In genomic region chr5:175772747-175773533, GRCh38 we compare ENCODE assay signal across 16 cellular contexts.
DNase-seq lines count a peak whose midpoint lies in the region; TF ChIP-seq lines count a peak whose summit lies in the region.
"Had no signal": no experiment of that assay in that cellular context is flagged by ENCODE, and none has a peak within 500 bp of the region (broad histone marks: within the 10 kb centered on the region; RNA-seq: fewer than 3 reads in every experiment).

No MANE protein-coding gene starts in this region.

- H3K4me3 ChIP-seq in ACC112 (ENCODE audit: low read depth, low read length): peak overlapping the region; percentile 60
- H3K4me3 ChIP-seq in HUES6 (ENCODE audit: low read depth, low read length): peak overlapping the region; percentile 57
- H3K4me3 ChIP-seq in iPS-18c (ENCODE audit: insufficient read depth, low read depth, low read length): peak overlapping the region; percentile 42
- no peak overlapping the region for H3K4me3 ChIP-seq in brain microvascular endothelial cell (ENCODE audit: low read depth, low read length)
- no peak overlapping the region for H3K4me3 ChIP-seq in vagina
- H3K4me3 ChIP-seq in ascending aorta: no peak overlapping the region
- H3K4me3 ChIP-seq: prostate gland, thyroid gland had no signal

- in situ Hi-C loops in brain microvascular endothelial cell (cut with HindIII; ENCODE audit: low pct_ligation_motif_present, low sequenced_read_pairs): no loop called here

- H3K79me2 ChIP-seq in ACC112 (ENCODE audit: control insufficient read depth, insufficient read depth, low read length, unreplicated experiment): no peaks in the 10 kb centered on the region

- peaks cover 0 to 10% (median 8%) of the 10 kb centered on the region in 3 donors for H3K27me3 Mint-ChIP-seq in immature natural killer cell (ENCODE audit: low read depth in 3 of 3)

- H3K27me3 ChIP-seq in ACC112 (ENCODE audit: insufficient read depth, low read length): peaks cover 84% of the 10 kb centered on the region
- H3K27me3 ChIP-seq in HUES6 (ENCODE audit: control insufficient read depth, insufficient read depth, low read length): peaks cover 46% of the 10 kb centered on the region
- peaks cover 15% of the 10 kb centered on the region for H3K27me3 ChIP-seq in brain microvascular endothelial cell (replicated peaks)
- no peaks in the 10 kb centered on the region for H3K27me3 ChIP-seq in vagina
- H3K27me3 ChIP-seq in ascending aorta: no peaks in the 10 kb centered on the region

- no peak overlapping the region for H3K27ac Mint-ChIP-seq in immature natural killer cell
- H3K27ac Mint-ChIP-seq: activated CD8-positive, alpha-beta memory T cell treated with anti-CD3 and anti-CD28 coated beads, Interleukin-2, amount 10 ng/mL, durations not matched to agents 7 days and 5 days; activated naive CD4-positive, alpha-beta T cell treated with anti-CD3 and anti-CD28 coated beads, Interleukin-2, amount 50 U/mL, for 72 hours; IgD-negative memory B cell had no signal

- H3K36me3 ChIP-seq in ACC112 (ENCODE audit: insufficient read depth, low read length) (no peaks in the 10 kb centered on the region), HUES6 (ENCODE audit: control insufficient read depth, insufficient read depth, low read length) (no peaks in the 10 kb centered on the region), brain microvascular endothelial cell (replicated peaks) (no peaks in the 10 kb centered on the region), vagina (no peaks in the 10 kb centered on the region), ascending aorta (no peaks in the 10 kb centered on the region)
- H3K36me3 ChIP-seq: prostate gland, thyroid gland had no signal

- DNase-seq in astrocyte of the hippocampus (ENCODE audit: low read depth, low spot score) (peak; percentile 4), brain microvascular endothelial cell (no peak), vagina (ENCODE audit: extremely low spot score in 2 of 2) (no peak), immature natural killer cell (no peak), ascending aorta (ENCODE audit: low spot score in 2 of 2) (no peak)
- DNase-seq: activated CD8-positive, alpha-beta memory T cell treated with anti-CD3 and anti-CD28 coated beads, Interleukin-2, amount 10 ng/mL, durations not matched to agents 7 days and 5 days; Calu3; hippocampal formation; NCI-H1694; thyroid gland had no signal

- H3K9me3 ChIP-seq in HUES6 (ENCODE audit: control insufficient read depth, insufficient read depth, low read depth, low read length) (peaks cover 2% of the 10 kb centered on the region; the same call in 1 of the 2 replicates), iPS-18c (ENCODE audit: control insufficient read depth, insufficient read depth, low read length) (no peaks in the 10 kb centered on the region), vagina (no peaks in the 10 kb centered on the region), ascending aorta (peaks cover 0 to 3% of the 10 kb centered on the region in 2 donors)
- H3K9me3 ChIP-seq: prostate gland, thyroid gland had no signal

- TF ChIP-seq CTCF in brain microvascular endothelial cell (IDR thresholded peaks at IDR 0.05; ENCODE audit: low read depth, low read length, missing control alignments) (no peak), vagina (IDR thresholded peaks at IDR 0.05) (no peak), ascending aorta (IDR thresholded peaks at IDR 0.05) (no peak)

- H3K27ac ChIP-seq in ACC112 (ENCODE audit: low read depth, low read length): no peak overlapping the region
- no peak overlapping the region for H3K27ac ChIP-seq in HUES6 (ENCODE audit: low read depth, low read length)
- H3K27ac ChIP-seq in brain microvascular endothelial cell: no peak overlapping the region
- no peak overlapping the region for H3K27ac ChIP-seq in vagina
- no peak overlapping the region for H3K27ac ChIP-seq in ascending aorta
- H3K27ac ChIP-seq: prostate gland, thyroid gland had no signal

- intact Hi-C loops in vagina (cut with DNase I) (no loop called here), ascending aorta (cut with DNase I) (no loop called here)

- peaks cover 0 to under 1% (median 0%) of the 10 kb centered on the region in 3 donors for H3K36me3 Mint-ChIP-seq in immature natural killer cell
- H3K36me3 Mint-ChIP-seq: activated CD8-positive, alpha-beta memory T cell treated with anti-CD3 and anti-CD28 coated beads, Interleukin-2, amount 10 ng/mL, durations not matched to agents 7 days and 5 days; IgD-negative memory B cell had no signal

- TF ChIP-seq POLR2A in vagina (IDR thresholded peaks at IDR 0.05): no peak

- H3K9me3 Mint-ChIP-seq in immature natural killer cell: peaks cover 0 to 3% (median 0%) of the 10 kb centered on the region in 6 donors

- peak overlapping the region; percentile 12 for H3K9ac ChIP-seq in HUES6 (ENCODE audit: low read length)

- H3K4me3 Mint-ChIP-seq in immature natural killer cell: no peak overlapping the region
- H3K4me3 Mint-ChIP-seq: activated CD8-positive, alpha-beta memory T cell treated with anti-CD3 and anti-CD28 coated beads, Interleukin-2, amount 10 ng/mL, durations not matched to agents 7 days and 5 days had no signal

- H2AFZ ChIP-seq in ACC112 (ENCODE audit: low read length, unreplicated experiment): no peak overlapping the region

- no peaks in the 10 kb centered on the region for H3K4me1 Mint-ChIP-seq in immature natural killer cell
- H3K4me1 Mint-ChIP-seq: activated CD8-positive, alpha-beta memory T cell treated with anti-CD3 and anti-CD28 coated beads, Interleukin-2, amount 10 ng/mL, durations not matched to agents 7 days and 5 days had no signal

- H3K4me1 ChIP-seq in ACC112 (ENCODE audit: control insufficient read depth, insufficient read depth, low read length, unreplicated experiment): no peaks in the 10 kb centered on the region
- peaks cover 14% of the 10 kb centered on the region for H3K4me1 ChIP-seq in HUES6 (ENCODE audit: control insufficient read depth, insufficient read depth, low read length)
- peaks cover 11% of the 10 kb centered on the region for H3K4me1 ChIP-seq in vagina
- no peaks in the 10 kb centered on the region for H3K4me1 ChIP-seq in ascending aorta
- H3K4me1 ChIP-seq: prostate gland, thyroid gland had no signal

Comparison
In these comparisons a context has a peak if more than half of its experiments do, and no peak if none do; other contexts are left out.
1. H3K4me3 ChIP-seq: peak in ACC112 (single experiment), HUES6 (single experiment) and iPS-18c (single experiment); none in brain microvascular endothelial cell (single experiment), vagina (0 of 2) and ascending aorta (0 of 2).